18 cellular contexts compared by ENCODE assay signal in genomic region chr2:69957970-69958369, GRCh38. TPM values are rescaled to one million over a fixed set of nuclear protein-coding genes. Genes with fewer than 3 reads are reported as not detected.
DNase-seq lines count a peak whose midpoint lies in the region; ATAC-seq and TF ChIP-seq lines count a peak whose summit lies in the region.
"Had no signal": no experiment of that assay in that cellular context is flagged by ENCODE, and none has a peak within 500 bp of the region (broad histone marks: within the 10 kb centered on the region; RNA-seq: fewer than 3 reads in every experiment).

No MANE protein-coding gene starts in this region.

- H3K27me3 Mint-ChIP-seq in activated T-cell treated with anti-CD3 and anti-CD28 coated beads, Interleukin-2, amount 50 U/mL, for 24 hours, result no peaks in the 10 kb centered on the region
- H3K27me3 Mint-ChIP-seq in activated T-cell treated with anti-CD3 and anti-CD28 coated beads, Interleukin-2, amount 50 U/mL, for 4 hours (ENCODE audit: low read depth), result peaks cover 4% of the 10 kb centered on the region

- no peaks in the 10 kb centered on the region for H3K36me3 Mint-ChIP-seq in activated T-cell treated with anti-CD3 and anti-CD28 coated beads, Interleukin-2, amount 50 U/mL, for 24 hours (ENCODE audit: low read depth)
- H3K36me3 Mint-ChIP-seq in activated T-cell treated with anti-CD3 and anti-CD28 coated beads, Interleukin-2, amount 50 U/mL, for 4 hours (ENCODE audit: insufficient read depth), result no peaks in the 10 kb centered on the region
- no peaks in the 10 kb centered on the region for H3K36me3 Mint-ChIP-seq in stimulated activated effector memory CD8-positive, alpha-beta T cell treated with anti-CD3 and anti-CD28 coated beads, Interleukin-12 subunit alpha, Interleukin-12 subunit beta, amount 100 ng/mL, for 72 hours
- H3K36me3 Mint-ChIP-seq: activated naive CD4-positive, alpha-beta T cell treated with anti-CD3 and anti-CD28 coated beads, Interleukin-2, amount 10 ng/mL, durations not matched to agents 7 days and 5 days; neural progenitor cell had no signal

- TF ChIP-seq POLR2A in GM18505 (IDR thresholded peaks at IDR 0.05; ENCODE audit: borderline replicate concordance, extremely low read depth, insufficient read depth, insufficient read length), result no peak

- DNase-seq in activated T-cell treated with anti-CD3 and anti-CD28 coated beads, Interleukin-2, amount 50 U/mL, for 24 hours, result peak; percentile 20
- no peak for DNase-seq in activated T-cell treated with anti-CD3 and anti-CD28 coated beads, Interleukin-2, amount 50 U/mL, for 4 hours
- DNase-seq in LHCN-M2 (ENCODE audit: low read depth) (peak; percentile 70), SK-N-DZ (ENCODE audit: low spot score) (peak; percentile 42), NCI-H1105 (lab: John Stamatoyannopoulos, UW) (no peak), amygdala (lab: John Stamatoyannopoulos, UW) (no peak)
- no peak for DNase-seq in stimulated activated effector memory CD8-positive, alpha-beta T cell treated with anti-CD3 and anti-CD28 coated beads, Interleukin-12 subunit alpha, Interleukin-12 subunit beta, amount 100 ng/mL, for 72 hours (ENCODE audit: low spot score in 2 of 2)
- DNase-seq: activated naive CD4-positive, alpha-beta T cell treated with anti-CD3 and anti-CD28 coated beads, Interleukin-2, amount 10 ng/mL, durations not matched to agents 7 days and 5 days; CD4-positive, alpha-beta T cell; HFFc6; left lung; NCI-H2227 treated with DMSO at 0.1 percent for 48 hours; stimulated activated CD4-positive, alpha-beta T cell treated with anti-CD3 and anti-CD28 coated beads, Interleukin-12 subunit alpha, Interleukin-12 subunit beta, amount 100 ng/mL, for 4 hours; stimulated activated CD8-positive, alpha-beta memory T cell treated with anti-CD3 and anti-CD28 coated beads, Interleukin-4, amount 100 ng/mL, for 48 hours; T-helper 1 cell; thyroid gland had no signal

- no peak for ATAC-seq in activated T-cell treated with anti-CD3 and anti-CD28 coated beads, Interleukin-2, amount 50 U/mL, for 4 hours
- ATAC-seq in stimulated activated effector memory CD8-positive, alpha-beta T cell treated with anti-CD3 and anti-CD28 coated beads, Interleukin-12 subunit alpha, Interleukin-12 subunit beta, amount 100 ng/mL, for 72 hours, result peak; percentile 31
- ATAC-seq in GM18505 (IDR thresholded peaks at IDR 0.05; ENCODE audit: unreplicated experiment), result no peak
- ATAC-seq: left lung had no signal

- H3K27ac Mint-ChIP-seq in activated T-cell treated with anti-CD3 and anti-CD28 coated beads, Interleukin-2, amount 50 U/mL, for 24 hours, result no peak overlapping the region
- peak overlapping the region; percentile 41 for H3K27ac Mint-ChIP-seq in stimulated activated effector memory CD8-positive, alpha-beta T cell treated with anti-CD3 and anti-CD28 coated beads, Interleukin-12 subunit alpha, Interleukin-12 subunit beta, amount 100 ng/mL, for 72 hours
- H3K27ac Mint-ChIP-seq: activated naive CD4-positive, alpha-beta T cell treated with anti-CD3 and anti-CD28 coated beads, Interleukin-2, amount 10 ng/mL, durations not matched to agents 7 days and 5 days; CD4-positive, alpha-beta T cell; HFFc6; neural progenitor cell had no signal

- no peaks in the 10 kb centered on the region for H3K9me3 Mint-ChIP-seq in activated T-cell treated with anti-CD3 and anti-CD28 coated beads, Interleukin-2, amount 50 U/mL, for 24 hours
- no peaks in the 10 kb centered on the region for H3K9me3 Mint-ChIP-seq in activated T-cell treated with anti-CD3 and anti-CD28 coated beads, Interleukin-2, amount 50 U/mL, for 4 hours
- no peaks in the 10 kb centered on the region for H3K9me3 Mint-ChIP-seq in stimulated activated effector memory CD8-positive, alpha-beta T cell treated with anti-CD3 and anti-CD28 coated beads, Interleukin-12 subunit alpha, Interleukin-12 subunit beta, amount 100 ng/mL, for 72 hours
- H3K9me3 Mint-ChIP-seq: activated naive CD4-positive, alpha-beta T cell treated with anti-CD3 and anti-CD28 coated beads, Interleukin-2, amount 10 ng/mL, durations not matched to agents 7 days and 5 days; CD4-positive, alpha-beta T cell; HFFc6; neural progenitor cell had no signal

- H3K4me3 Mint-ChIP-seq in activated T-cell treated with anti-CD3 and anti-CD28 coated beads, Interleukin-2, amount 50 U/mL, for 24 hours, result no peak overlapping the region
- H3K4me3 Mint-ChIP-seq in activated T-cell treated with anti-CD3 and anti-CD28 coated beads, Interleukin-2, amount 50 U/mL, for 4 hours, result no peak overlapping the region
- no peak overlapping the region for H3K4me3 Mint-ChIP-seq in stimulated activated effector memory CD8-positive, alpha-beta T cell treated with anti-CD3 and anti-CD28 coated beads, Interleukin-12 subunit alpha, Interleukin-12 subunit beta, amount 100 ng/mL, for 72 hours
- H3K4me3 Mint-ChIP-seq: activated naive CD4-positive, alpha-beta T cell treated with anti-CD3 and anti-CD28 coated beads, Interleukin-2, amount 10 ng/mL, durations not matched to agents 7 days and 5 days; CD4-positive, alpha-beta T cell; HFFc6; neural progenitor cell had no signal

- peaks cover 2% of the 10 kb centered on the region for H3K4me1 Mint-ChIP-seq in activated T-cell treated with anti-CD3 and anti-CD28 coated beads, Interleukin-2, amount 50 U/mL, for 24 hours (ENCODE audit: low read depth)
- peaks cover 2% of the 10 kb centered on the region for H3K4me1 Mint-ChIP-seq in activated T-cell treated with anti-CD3 and anti-CD28 coated beads, Interleukin-2, amount 50 U/mL, for 4 hours (ENCODE audit: low read depth)
- H3K4me1 Mint-ChIP-seq in stimulated activated effector memory CD8-positive, alpha-beta T cell treated with anti-CD3 and anti-CD28 coated beads, Interleukin-12 subunit alpha, Interleukin-12 subunit beta, amount 100 ng/mL, for 72 hours, result peaks cover 17% of the 10 kb centered on the region

RNA-seq across cellular contexts. Expression of gene ASPRV1, which starts 3.5 kb away (rescaled TPM):
- total RNA-seq in activated T-cell treated with anti-CD3 and anti-CD28 coated beads, Interleukin-2, amount 50 U/mL, for 4 hours, result under 1 TPM; 0.46 to 0.74 (median 0.54) TPM
- total RNA-seq in LHCN-M2 (2014; rRNA removed), result 0.34 TPM in 1 of 2 replicates, not detected in the other
- polyA plus RNA-seq in LHCN-M2 (2012), result 0.16 TPM
- polyA plus RNA-seq in SK-N-DZ (2014; cell fraction: cytosol; rRNA removed), result 0.29 and 1.3 TPM in 2 replicates
- polyA plus RNA-seq in SK-N-DZ (2014; cell fraction: nucleus; rRNA removed), result 0.54 and 0.66 TPM in 2 replicates

RNA-seq across cellular contexts. Expression of gene MXD1, which starts 43.1 kb away (rescaled TPM):
- total RNA-seq in activated T-cell treated with anti-CD3 and anti-CD28 coated beads, Interleukin-2, amount 50 U/mL, for 4 hours, result 10 to 100 TPM in 2 of 3 donors, 1 to 10 TPM in 1; 9.2 to 12.5 (median 11.8) TPM
- total RNA-seq in LHCN-M2 (2014; rRNA removed), result 0.83 and 1.8 TPM in 2 replicates
- 1.1 TPM for polyA plus RNA-seq in LHCN-M2 (2012)
- 5.8 and 6.3 TPM in 2 replicates for polyA plus RNA-seq in SK-N-DZ (2014; cell fraction: cytosol; rRNA removed)
- 3.7 and 5.7 TPM in 2 replicates for polyA plus RNA-seq in SK-N-DZ (2014; cell fraction: nucleus; rRNA removed)

Comparison
In these comparisons a context has a peak if more than half of its experiments do, and no peak if none do; other contexts are left out.
1. DNase-seq: peak in activated T-cell treated with anti-CD3 and anti-CD28 coated beads, Interleukin-2, amount 50 U/mL, for 24 hours (single experiment), LHCN-M2 (single experiment) and SK-N-DZ (single experiment); none in activated T-cell treated with anti-CD3 and anti-CD28 coated beads, Interleukin-2, amount 50 U/mL, for 4 hours (single experiment), stimulated activated effector memory CD8-positive, alpha-beta T cell treated with anti-CD3 and anti-CD28 coated beads, Interleukin-12 subunit alpha, Interleukin-12 subunit beta, amount 100 ng/mL, for 72 hours (0 of 2), NCI-H1105 (single experiment) and amygdala (0 of 56).